Comparison of ENCODE assay signal across 26 cellular contexts in genomic region chr6:140245641-140246040, GRCh38.
"Had no signal": no experiment of that assay in that cellular context is flagged by ENCODE, and none has a peak within 500 bp of the region (broad histone marks: within the 10 kb centered on the region; RNA-seq: fewer than 3 reads in every experiment).

No MANE protein-coding gene starts in this region.

- H3K4me3 Mint-ChIP-seq: immature natural killer cell; naive thymus-derived CD8-positive, alpha-beta T cell; nephron; neural crest cell; stimulated activated effector memory CD8-positive, alpha-beta T cell treated with anti-CD3 and anti-CD28 coated beads, Interleukin-12 subunit alpha, Interleukin-12 subunit beta, amount 100 ng/mL, for 72 hours; stimulated activated naive CD8-positive, alpha-beta T cell treated with anti-CD3 and anti-CD28 coated beads, Interleukin-15, Interleukin-2, amounts not matched to agents 100 ng/mL and 50 ng/mL, for 24 hours had no signal

- H3K4me3 ChIP-seq: lower lobe of right lung, right atrium auricular region, skin epidermis, spleen, suprapubic skin, thoracic aorta, tibial artery, upper lobe of right lung had no signal

- DNase-seq: hippocampal formation; immature natural killer cell; islet precursor cell; left ventricle myocardium superior; lower lobe of right lung; mammary epithelial cell; mesenchymal stem cell; naive thymus-derived CD8-positive, alpha-beta T cell; occipital lobe; spleen; stimulated activated CD4-positive, alpha-beta T cell treated with anti-CD3 and anti-CD28 coated beads, Interleukin-4, amount 100 ng/mL, for 24 hours; stimulated activated naive CD4-positive, alpha-beta T cell; tibial artery; trophoblast cell; upper lobe of right lung had no signal

- H3K4me1 ChIP-seq: lower lobe of right lung, right atrium auricular region, spleen, suprapubic skin, tibial artery, upper lobe of right lung had no signal

- FAIRE-seq: urothelium cell line had no signal

- H3K27me3 Mint-ChIP-seq: progenitor cell of endocrine pancreas had no signal

- H3K9me3 ChIP-seq: lower lobe of right lung, neutrophil, right atrium auricular region, spleen, suprapubic skin, thoracic aorta, tibial artery, upper lobe of right lung had no signal

- H3K36me3 Mint-ChIP-seq: immature natural killer cell; naive thymus-derived CD8-positive, alpha-beta T cell; stimulated activated effector memory CD8-positive, alpha-beta T cell treated with anti-CD3 and anti-CD28 coated beads, Interleukin-12 subunit alpha, Interleukin-12 subunit beta, amount 100 ng/mL, for 72 hours had no signal

- H3K36me3 ChIP-seq: lower lobe of right lung, neutrophil, right atrium auricular region, spleen, suprapubic skin, thoracic aorta, tibial artery, upper lobe of right lung had no signal

- H3K27me3 ChIP-seq: neutrophil, right atrium auricular region, spleen, suprapubic skin, tibial artery, upper lobe of right lung had no signal

- H3K27ac Mint-ChIP-seq: immature natural killer cell; naive thymus-derived CD8-positive, alpha-beta T cell; nephron; progenitor cell of endocrine pancreas; stimulated activated effector memory CD8-positive, alpha-beta T cell treated with anti-CD3 and anti-CD28 coated beads, Interleukin-12 subunit alpha, Interleukin-12 subunit beta, amount 100 ng/mL, for 72 hours; stimulated activated naive CD8-positive, alpha-beta T cell treated with anti-CD3 and anti-CD28 coated beads, Interleukin-15, Interleukin-2, amounts not matched to agents 100 ng/mL and 50 ng/mL, for 24 hours had no signal

- H3K9me3 Mint-ChIP-seq: immature natural killer cell; naive thymus-derived CD8-positive, alpha-beta T cell; nephron; stimulated activated effector memory CD8-positive, alpha-beta T cell treated with anti-CD3 and anti-CD28 coated beads, Interleukin-12 subunit alpha, Interleukin-12 subunit beta, amount 100 ng/mL, for 72 hours; stimulated activated naive CD8-positive, alpha-beta T cell treated with anti-CD3 and anti-CD28 coated beads, Interleukin-15, Interleukin-2, amounts not matched to agents 100 ng/mL and 50 ng/mL, for 24 hours had no signal

- H3K4me1 Mint-ChIP-seq: immature natural killer cell; naive thymus-derived CD8-positive, alpha-beta T cell; nephron; neural crest cell; stimulated activated effector memory CD8-positive, alpha-beta T cell treated with anti-CD3 and anti-CD28 coated beads, Interleukin-12 subunit alpha, Interleukin-12 subunit beta, amount 100 ng/mL, for 72 hours had no signal

- H3K27ac ChIP-seq: lower lobe of right lung, neutrophil, right atrium auricular region, skin epidermis, spleen, suprapubic skin, thoracic aorta, tibial artery, upper lobe of right lung had no signal
